Comparison of ENCODE assay signal across 2 cellular contexts in the genomic region with DNA sequence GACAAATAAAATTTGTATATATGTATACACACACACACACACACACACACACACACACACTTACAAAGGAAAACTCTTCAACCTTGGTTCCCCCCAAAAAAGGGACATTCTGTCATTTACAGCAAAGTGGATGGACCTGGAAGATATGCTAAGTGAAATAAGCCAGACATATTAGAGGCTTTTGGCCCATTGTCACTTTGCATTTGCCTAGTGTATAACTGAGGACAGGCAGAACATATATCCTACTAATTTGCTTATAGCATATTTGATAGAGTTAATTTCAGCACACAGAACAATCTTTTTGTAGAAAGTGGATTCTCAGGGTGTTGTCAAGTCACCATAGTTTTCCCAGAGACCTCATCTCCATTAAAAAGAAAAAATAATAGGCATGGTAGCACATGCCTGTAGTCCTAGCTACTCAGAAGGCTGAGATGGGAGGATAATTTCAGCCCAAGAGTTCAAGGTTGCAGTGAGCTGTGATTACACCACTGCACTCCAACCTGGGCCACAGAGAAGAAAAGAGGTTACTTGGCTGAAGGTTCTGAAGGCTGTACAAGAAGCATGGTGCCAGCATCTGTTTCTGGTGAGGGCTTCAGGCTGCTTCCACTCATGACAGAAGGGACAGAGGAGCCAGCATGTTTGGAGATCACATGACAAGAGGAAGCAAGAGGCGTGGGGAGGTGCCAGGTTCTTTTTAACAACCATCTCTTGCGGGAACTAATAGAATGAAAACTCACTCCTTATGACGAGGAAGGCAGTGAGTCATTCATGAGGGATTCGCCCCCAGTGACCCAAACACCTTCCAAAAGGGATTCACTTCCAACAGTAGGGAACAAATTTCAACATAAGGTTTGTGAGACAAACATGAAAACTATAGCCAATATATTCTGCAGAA.
TF ChIP-seq lines count a peak whose summit lies in the region.

No MANE protein-coding gene starts in this region.

TF ChIP-seq in SK-N-SH treated with all-trans-retinoic acid at 6 μM for 48 hours, 23 proteins besides CTCF, POLR2A, EP300 and RAD21 (continued from another document):
- TF ChIP-seq, protein P1, sequence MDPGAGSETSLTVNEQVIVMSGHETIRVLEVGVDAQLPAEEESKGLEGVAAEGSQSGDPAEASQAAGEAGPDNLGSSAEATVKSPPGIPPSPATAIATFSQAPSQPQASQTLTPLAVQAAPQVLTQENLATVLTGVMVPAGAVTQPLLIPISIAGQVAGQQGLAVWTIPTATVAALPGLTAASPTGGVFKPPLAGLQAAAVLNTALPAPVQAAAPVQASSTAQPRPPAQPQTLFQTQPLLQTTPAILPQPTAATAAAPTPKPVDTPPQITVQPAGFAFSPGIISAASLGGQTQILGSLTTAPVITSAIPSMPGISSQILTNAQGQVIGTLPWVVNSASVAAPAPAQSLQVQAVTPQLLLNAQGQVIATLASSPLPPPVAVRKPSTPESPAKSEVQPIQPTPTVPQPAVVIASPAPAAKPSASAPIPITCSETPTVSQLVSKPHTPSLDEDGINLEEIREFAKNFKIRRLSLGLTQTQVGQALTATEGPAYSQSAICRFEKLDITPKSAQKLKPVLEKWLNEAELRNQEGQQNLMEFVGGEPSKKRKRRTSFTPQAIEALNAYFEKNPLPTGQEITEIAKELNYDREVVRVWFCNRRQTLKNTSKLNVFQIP (CRISPR knock-in tag; IDR thresholded peaks at IDR 0.05; ENCODE audit: borderline replicate concordance, low read depth): no peak
- TF ChIP-seq, protein P2, sequence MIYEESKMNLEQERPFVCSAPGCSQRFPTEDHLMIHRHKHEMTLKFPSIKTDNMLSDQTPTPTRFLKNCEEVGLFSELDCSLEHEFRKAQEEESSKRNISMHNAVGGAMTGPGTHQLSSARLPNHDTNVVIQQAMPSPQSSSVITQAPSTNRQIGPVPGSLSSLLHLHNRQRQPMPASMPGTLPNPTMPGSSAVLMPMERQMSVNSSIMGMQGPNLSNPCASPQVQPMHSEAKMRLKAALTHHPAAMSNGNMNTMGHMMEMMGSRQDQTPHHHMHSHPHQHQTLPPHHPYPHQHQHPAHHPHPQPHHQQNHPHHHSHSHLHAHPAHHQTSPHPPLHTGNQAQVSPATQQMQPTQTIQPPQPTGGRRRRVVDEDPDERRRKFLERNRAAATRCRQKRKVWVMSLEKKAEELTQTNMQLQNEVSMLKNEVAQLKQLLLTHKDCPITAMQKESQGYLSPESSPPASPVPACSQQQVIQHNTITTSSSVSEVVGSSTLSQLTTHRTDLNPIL (CRISPR knock-in tag; IDR thresholded peaks at IDR 0.05; ENCODE audit: low read depth): no peak
- no peak for TF ChIP-seq ZC3H10 (CRISPR knock-in tag; IDR thresholded peaks at IDR 0.05)
- no peak for TF ChIP-seq ARNTL (CRISPR knock-in tag; IDR thresholded peaks at IDR 0.05; ENCODE audit: borderline replicate concordance, low read depth)
- TF ChIP-seq ZNF8 (CRISPR knock-in tag; IDR thresholded peaks at IDR 0.05): no peak
- TF ChIP-seq ISL1 (CRISPR knock-in tag; IDR thresholded peaks at IDR 0.05): no peak
- no peak for TF ChIP-seq ZFP30 (CRISPR knock-in tag; IDR thresholded peaks at IDR 0.05)
- TF ChIP-seq CSDC2 (CRISPR knock-in tag; IDR thresholded peaks at IDR 0.05): no peak
- no peak for TF ChIP-seq ZFP3 (CRISPR knock-in tag; IDR thresholded peaks at IDR 0.05)

TF ChIP-seq in SK-N-SH, 30 proteins besides CTCF, POLR2A, EP300 and RAD21 (continued from another document):
- no peak for TF ChIP-seq REST (IDR thresholded peaks at IDR 0.05; ENCODE audit: low read depth, low read length)
- no peak for TF ChIP-seq SIN3A (IDR thresholded peaks at IDR 0.05; ENCODE audit: borderline replicate concordance, low read depth, low read length)
- no peak for TF ChIP-seq SMC3 (IDR thresholded peaks at IDR 0.05; ENCODE audit: low read depth, low read length)
- no peak for TF ChIP-seq POLR2AphosphoS5 (IDR thresholded peaks at IDR 0.05; ENCODE audit: low read depth, low read length)
- TF ChIP-seq MXI1 (IDR thresholded peaks at IDR 0.05; ENCODE audit: low read depth, low read length): no peak
- TF ChIP-seq YY1 (IDR thresholded peaks at IDR 0.05; ENCODE audit: low read depth): no peak
- TF ChIP-seq FOXJ3 (CRISPR knock-in tag; IDR thresholded peaks at IDR 0.05): no peak
- no peak for TF ChIP-seq TEAD4 (IDR thresholded peaks at IDR 0.05; ENCODE audit: borderline replicate concordance, insufficient read depth)
TF ChIP-seq in SK-N-SH: peak in this region for 0.
